Comparison of ENCODE assay signal across 21 cellular contexts in genomic region chr5:3214838-3215374, GRCh38.
A peak's percentile ranks its signal among the peaks of the same experiment; 100 is the strongest.
DNase-seq lines count a peak whose midpoint lies in the region; FAIRE-seq and TF ChIP-seq lines count a peak whose summit lies in the region.
"Had no signal": no experiment of that assay in that cellular context is flagged by ENCODE, and none has a peak within 500 bp of the region (broad histone marks: within the 10 kb centered on the region; RNA-seq: fewer than 3 reads in every experiment).

No MANE protein-coding gene starts in this region.

- no peak overlapping the region for H3K9ac ChIP-seq in endodermal cell (ENCODE audit: extremely low read depth, low read length, poor library complexity, severe bottlenecking)
- H3K9ac ChIP-seq: BLaER1 treated with 17β-estradiol and CSF1 and Interleukin-3, amounts not matched to agents 10 nM and 100 nM had no signal

- H3K4me1 Mint-ChIP-seq in CD14-positive monocyte (no peaks in the 10 kb centered on the region), chondrocyte (ENCODE audit: low read depth) (no peaks in the 10 kb centered on the region), endodermal cell (no peaks in the 10 kb centered on the region), osteocyte (ENCODE audit: unreplicated experiment) (no peaks in the 10 kb centered on the region)
- no peaks in the 10 kb centered on the region for H3K4me1 Mint-ChIP-seq in CD8-positive, alpha-beta memory T cell
- H3K4me1 Mint-ChIP-seq: CD4-positive, alpha-beta memory T cell; GM23338 had no signal

- H3K9me3 ChIP-seq in endodermal cell (ENCODE audit: control insufficient read depth, low read length): no peaks in the 10 kb centered on the region
- no peaks in the 10 kb centered on the region for H3K9me3 ChIP-seq in CD8-positive, alpha-beta memory T cell (ENCODE audit: low read length)
- H3K9me3 ChIP-seq: BLaER1 treated with 17β-estradiol and CSF1 and Interleukin-3, amounts not matched to agents 10 nM and 100 nM; Caco-2 had no signal

- H3K9me3 Mint-ChIP-seq in CD14-positive monocyte (peaks cover 3 to 34% (median 16%) of the 10 kb centered on the region in 7 donors), chondrocyte (ENCODE audit: low read depth) (peaks cover 10% of the 10 kb centered on the region), endodermal cell (no peaks in the 10 kb centered on the region), osteocyte (ENCODE audit: unreplicated experiment) (peaks cover 21% of the 10 kb centered on the region)
- peaks cover 2 to 5% (median 4%) of the 10 kb centered on the region in 5 donors for H3K9me3 Mint-ChIP-seq in CD8-positive, alpha-beta memory T cell
- H3K9me3 Mint-ChIP-seq: GM23338, H9 had no signal

- H3K36me3 Mint-ChIP-seq in CD14-positive monocyte (no peaks in the 10 kb centered on the region), chondrocyte (ENCODE audit: low read depth) (no peaks in the 10 kb centered on the region), endodermal cell (ENCODE audit: low read depth) (no peaks in the 10 kb centered on the region), osteocyte (ENCODE audit: unreplicated experiment) (no peaks in the 10 kb centered on the region)
- H3K36me3 Mint-ChIP-seq in CD8-positive, alpha-beta memory T cell: peaks cover 0 to 1% (median 0%) of the 10 kb centered on the region in 3 donors
- H3K36me3 Mint-ChIP-seq: CD4-positive, alpha-beta memory T cell had no signal

- intact Hi-C loops in CD14-positive monocyte (cut with micrococcal nuclease): no loop called here

- CTCF ChIA-PET in CD8-positive, alpha-beta memory T cell (lab: Charles Lee): no interaction called here

- H3K36me3 ChIP-seq in endodermal cell (ENCODE audit: control insufficient read depth, insufficient read depth, low read length): no peaks in the 10 kb centered on the region
- H3K36me3 ChIP-seq in CD8-positive, alpha-beta memory T cell (ENCODE audit: insufficient read depth, low read length): no peaks in the 10 kb centered on the region
- H3K36me3 ChIP-seq: BE2C; BLaER1 treated with 17β-estradiol and CSF1 and Interleukin-3, amounts not matched to agents 10 nM and 100 nM had no signal

- no peak for FAIRE-seq in GM19239 (lab: Jason Lieb, UNC)
- FAIRE-seq: A549, G401.6, GM12892 had no signal

- H3K4me1 ChIP-seq in endodermal cell (ENCODE audit: control insufficient read depth, insufficient read depth, low read length): no peaks in the 10 kb centered on the region
- H3K4me1 ChIP-seq in CD8-positive, alpha-beta memory T cell (ENCODE audit: insufficient read depth, low read length): no peaks in the 10 kb centered on the region
- H3K4me1 ChIP-seq: A549, BE2C, Caco-2 had no signal

- no peak overlapping the region for H3K4me3 ChIP-seq in endodermal cell (ENCODE audit: low read length)
- H3K4me3 ChIP-seq in CD8-positive, alpha-beta memory T cell (ENCODE audit: low read length): no peak overlapping the region
- H3K4me3 ChIP-seq: A549; BLaER1 treated with 17β-estradiol and CSF1 and Interleukin-3, amounts not matched to agents 10 nM and 100 nM; GM23338 had no signal

- POLR2A ChIA-PET in CD8-positive, alpha-beta memory T cell (lab: Charles Lee): no interaction called here

- H3K27ac ChIP-seq in endodermal cell (ENCODE audit: low read depth, low read length): no peak overlapping the region
- no peak overlapping the region for H3K27ac ChIP-seq in CD8-positive, alpha-beta memory T cell (ENCODE audit: low read depth, low read length)
- H3K27ac ChIP-seq: A549; BLaER1 treated with 17β-estradiol and CSF1 and Interleukin-3, amounts not matched to agents 10 nM and 100 nM had no signal

- H3K4me3 Mint-ChIP-seq in CD14-positive monocyte (no peak overlapping the region), chondrocyte (ENCODE audit: unreplicated experiment) (no peak overlapping the region), endodermal cell (no peak overlapping the region), osteocyte (ENCODE audit: unreplicated experiment) (no peak overlapping the region)
- no peak overlapping the region for H3K4me3 Mint-ChIP-seq in CD8-positive, alpha-beta memory T cell
- H3K4me3 Mint-ChIP-seq: CD4-positive, alpha-beta memory T cell; GM23338; H9 had no signal

- H3K27ac Mint-ChIP-seq in CD14-positive monocyte: no peak overlapping the region
- H3K27ac Mint-ChIP-seq in chondrocyte (ENCODE audit: unreplicated experiment): no peak overlapping the region
- H3K27ac Mint-ChIP-seq in endodermal cell: no peak overlapping the region
- no peak overlapping the region for H3K27ac Mint-ChIP-seq in osteocyte (ENCODE audit: unreplicated experiment)
- no peak overlapping the region for H3K27ac Mint-ChIP-seq in CD8-positive, alpha-beta memory T cell
- H3K27ac Mint-ChIP-seq: CD4-positive, alpha-beta memory T cell; GM23338 had no signal

- WGBS in endodermal cell (ENCODE audit: insufficient coverage in 1 of 2, insufficient read length in 1 of 2), 2 experiments: 87 to 90% methylated on average over 11 to 12 of the region's 12 CpGs

- TF ChIP-seq CTCF in CD14-positive monocyte (IDR thresholded peaks at IDR 0.05): no peak
- TF ChIP-seq CTCF in chondrocyte (IDR thresholded peaks at IDR 0.05): no peak
- TF ChIP-seq CTCF in endodermal cell (conservative IDR thresholded peaks at IDR 0.05): no peak
- no peak for TF ChIP-seq CTCF in osteocyte (IDR thresholded peaks at IDR 0.05)

- H3K27me3 Mint-ChIP-seq in CD14-positive monocyte (ENCODE audit: low read depth in 3 of 3): peaks cover 0 to 6% (median 1%) of the 10 kb centered on the region in 3 donors
- H3K27me3 Mint-ChIP-seq in chondrocyte (ENCODE audit: low read depth): no peaks in the 10 kb centered on the region
- H3K27me3 Mint-ChIP-seq in endodermal cell (ENCODE audit: insufficient read depth): peaks cover 2% of the 10 kb centered on the region
- H3K27me3 Mint-ChIP-seq in osteocyte (ENCODE audit: unreplicated experiment): no peaks in the 10 kb centered on the region
- no peaks in the 10 kb centered on the region for H3K27me3 Mint-ChIP-seq in CD8-positive, alpha-beta memory T cell
- H3K27me3 Mint-ChIP-seq: CD4-positive, alpha-beta memory T cell had no signal

- no peaks in the 10 kb centered on the region for H3K27me3 ChIP-seq in endodermal cell (ENCODE audit: control insufficient read depth, insufficient read depth, low read length, poor library complexity, severe bottlenecking)
- no peaks in the 10 kb centered on the region for H3K27me3 ChIP-seq in CD8-positive, alpha-beta memory T cell (ENCODE audit: insufficient read depth, low read length, poor library complexity, severe bottlenecking)
- H3K27me3 ChIP-seq: BE2C; BLaER1 treated with 17β-estradiol and CSF1 and Interleukin-3, amounts not matched to agents 10 nM and 100 nM had no signal

- DNase-seq in CD14-positive monocyte (ENCODE audit: low spot score) (peak; percentile 32), chondrocyte (ENCODE audit: low spot score) (peak; percentile 75), endodermal cell (peak; percentile 15), osteocyte (ENCODE audit: extremely low spot score, unreplicated experiment) (peak; percentile 75), GM19239 (ENCODE audit: insufficient read length, low spot score) (no peak)
- no peak for DNase-seq in activated CD4-positive, alpha-beta T cell treated with anti-CD3 and anti-CD28 coated beads for 48 hours
- no peak for DNase-seq in CD8-positive, alpha-beta memory T cell
- DNase-seq: 8988T; ACHN; AML-193; BE2C; Caco-2; CD4-positive, alpha-beta memory T cell; DMS153; DND-41; H9 had no signal

Comparison
In these comparisons a context has a peak if more than half of its experiments do, and no peak if none do; other contexts are left out.
1. DNase-seq: peak in CD14-positive monocyte (single experiment), chondrocyte (single experiment), endodermal cell (single experiment) and osteocyte (single experiment); none in activated CD4-positive, alpha-beta T cell treated with anti-CD3 and anti-CD28 coated beads for 48 hours (single experiment), GM19239 (single experiment) and CD8-positive, alpha-beta memory T cell (0 of 5).